Comparison of ENCODE assay signal across 3 cellular contexts in genomic region chr2:38412235-38412871, GRCh38.
A peak's percentile ranks its signal among the peaks of the same experiment; 100 is the strongest.
TF ChIP-seq lines count a peak whose summit lies in the region.

No MANE protein-coding gene starts in this region.

TF ChIP-seq in A549, 52 proteins besides CTCF, POLR2A, EP300 and RAD21:
- TF ChIP-seq KDM5A (IDR thresholded peaks at IDR 0.05) = peak; percentile 70

TF ChIP-seq in HEK293, 187 proteins besides CTCF, POLR2A, EP300 and RAD21:
- peak; percentile 95 for TF ChIP-seq SETDB1 (IDR thresholded peaks at IDR 0.05; ENCODE audit: insufficient read length, low read length)

TF ChIP-seq in K562, 482 proteins besides CTCF, POLR2A, EP300 and RAD21:
- TF ChIP-seq TRIM28 (IDR thresholded peaks at IDR 0.05) = peak; percentile 65; the same call in 1 of the 2 replicates
- TF ChIP-seq CBX3 (IDR thresholded peaks at IDR 0.05; ENCODE audit: borderline replicate concordance in 1 of 2, low read length in 2 of 2) = peak in 1 of 2 experiments; percentile 88; a peak in 2 of 3 replicates
- TF ChIP-seq ZNF280A (IDR thresholded peaks at IDR 0.05; ENCODE audit: low read depth, partially characterized antibody) = peak; percentile 67
- TF ChIP-seq CBX5 (IDR thresholded peaks at IDR 0.05; ENCODE audit: borderline replicate concordance, low read depth) = peak; percentile 70; the same call in 1 of the 2 replicates
TF ChIP-seq in K562: peak in this region for 4; not testable (repeated sequence) for 478.
